Comparison of ENCODE assay signal across 27 cellular contexts in genomic region chr1:180724055-180724454, GRCh38.
"Had no signal": no experiment of that assay in that cellular context is flagged by ENCODE, and none has a peak within 500 bp of the region (broad histone marks: within the 10 kb centered on the region; RNA-seq: fewer than 3 reads in every experiment).

No MANE protein-coding gene starts in this region.

- H3K4me2 ChIP-seq: neural progenitor cell had no signal

- DNase-seq: head of caudate nucleus; hypothalamus; immature natural killer cell; islet precursor cell; mesendoderm; naive B cell; natural killer cell; nephron progenitor cell; occipital lobe; spleen; stimulated activated CD4-positive, alpha-beta T cell treated with anti-CD3 and anti-CD28 coated beads, Interleukin-4, amount 100 ng/mL, for 24 hours; stimulated activated naive CD8-positive, alpha-beta T cell treated with anti-CD3 and anti-CD28 coated beads, Interleukin-15, Interleukin-2, amounts not matched to agents 100 U/mL and 50 U/mL, for 24 hours; stomach; testis; thyroid gland; transverse colon; upper lobe of left lung had no signal

- H3K27ac ChIP-seq: neural progenitor cell, neutrophil, parathyroid adenoma, skin epidermis, spleen, stomach, testis, thyroid gland, transverse colon, upper lobe of left lung, vagina had no signal

- H3K27me3 ChIP-seq: neural progenitor cell, neutrophil, right atrium auricular region, spleen, stomach, testis, thyroid gland, transverse colon, upper lobe of left lung, vagina had no signal

- H3K9me3 ChIP-seq: neutrophil, right atrium auricular region, testis, thyroid gland, transverse colon, upper lobe of left lung, vagina had no signal

- H3K36me3 ChIP-seq: neutrophil, right atrium auricular region, thyroid gland, transverse colon, upper lobe of left lung, vagina had no signal

- H3K4me1 ChIP-seq: neural progenitor cell, parathyroid adenoma, right atrium auricular region, spleen, stomach, testis, thyroid gland, transverse colon, upper lobe of left lung, vagina had no signal

- H3K4me3 Mint-ChIP-seq: immature natural killer cell; mesothelial cell of epicardium; naive B cell; natural killer cell; nephron progenitor cell; neural progenitor cell; stimulated activated effector memory CD8-positive, alpha-beta T cell treated with anti-CD3 and anti-CD28 coated beads, Interleukin-12 subunit alpha, Interleukin-12 subunit beta, amount 100 ng/mL, for 72 hours had no signal

- H2AFZ ChIP-seq: neural progenitor cell, parathyroid adenoma had no signal

- H3K9ac ChIP-seq: neural progenitor cell, parathyroid adenoma had no signal

- H3K27me3 Mint-ChIP-seq: naive B cell had no signal

- H3K27ac Mint-ChIP-seq: immature natural killer cell; mesothelial cell of epicardium; natural killer cell; nephron progenitor cell; neural progenitor cell; stimulated activated effector memory CD8-positive, alpha-beta T cell treated with anti-CD3 and anti-CD28 coated beads, Interleukin-12 subunit alpha, Interleukin-12 subunit beta, amount 100 ng/mL, for 72 hours had no signal

- H3K4me1 Mint-ChIP-seq: mesothelial cell of epicardium; naive B cell; nephron progenitor cell; neural progenitor cell; stimulated activated effector memory CD8-positive, alpha-beta T cell treated with anti-CD3 and anti-CD28 coated beads, Interleukin-12 subunit alpha, Interleukin-12 subunit beta, amount 100 ng/mL, for 72 hours had no signal

- H3K4me3 ChIP-seq: lung, neural progenitor cell, right atrium auricular region, skin epidermis, spleen, stomach, testis, thyroid gland, transverse colon, upper lobe of left lung, vagina had no signal

- ATAC-seq: natural killer cell; sciatic nerve; stimulated activated effector memory CD8-positive, alpha-beta T cell treated with anti-CD3 and anti-CD28 coated beads, Interleukin-12 subunit alpha, Interleukin-12 subunit beta, amount 100 ng/mL, for 72 hours; stimulated activated naive CD8-positive, alpha-beta T cell treated with anti-CD3 and anti-CD28 coated beads, Interleukin-15, Interleukin-2, amounts not matched to agents 100 U/mL and 50 U/mL, for 24 hours had no signal

- H3K36me3 Mint-ChIP-seq: natural killer cell; stimulated activated effector memory CD8-positive, alpha-beta T cell treated with anti-CD3 and anti-CD28 coated beads, Interleukin-12 subunit alpha, Interleukin-12 subunit beta, amount 100 ng/mL, for 72 hours had no signal
